ENCODE assay signal across 13 cellular contexts in the genomic region with DNA sequence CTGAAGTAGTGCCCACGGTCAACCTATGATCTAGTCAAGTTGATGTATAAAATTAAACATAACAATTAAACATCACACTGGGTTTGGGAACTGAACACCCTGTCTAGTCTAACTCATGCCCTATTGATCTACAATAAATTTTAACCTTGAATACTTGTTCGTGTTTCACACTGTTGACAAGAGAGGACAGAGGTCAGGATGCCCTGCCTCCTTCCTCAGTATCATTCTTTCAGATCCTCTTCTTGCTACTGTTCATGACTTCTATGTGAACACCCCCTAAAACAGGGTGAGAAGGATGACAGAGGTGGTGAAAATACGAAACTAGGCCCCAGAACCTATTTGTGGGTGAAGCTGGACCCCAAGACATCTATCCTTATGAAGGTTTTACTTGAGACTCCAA.
"Had no signal": no experiment of that assay in that cellular context is flagged by ENCODE, and none has a peak within 500 bp of the region (broad histone marks: within the 10 kb centered on the region; RNA-seq: fewer than 3 reads in every experiment).

No MANE protein-coding gene starts in this region.

- H3K4me3 Mint-ChIP-seq: activated T-helper 1 cell treated with anti-CD3 and anti-CD28 coated beads, Interleukin-12 subunit alpha, Interleukin-12 subunit beta, Interleukin-2, Interleukin-4 antibody, amounts not matched to agents 30 ng/mL and 10 ng/mL and 1 ng/mL, durations not matched to agents 14 hours and 24 hours and 36 hours; naive B cell; stimulated activated naive B cell treated with anti-CD40 and anti-IgM and Interleukin-4, amounts not matched to agents 10 μg/mL and 1 μg/mL and 100 μg/mL, for 72 hours; WTC11 had no signal

- H3K36me3 Mint-ChIP-seq: naive B cell; stimulated activated naive B cell treated with anti-CD40 and anti-IgM and Interleukin-4, amounts not matched to agents 10 μg/mL and 1 μg/mL and 100 μg/mL, for 72 hours had no signal

- ATAC-seq: WTC11 had no signal

- H3K9me3 Mint-ChIP-seq: activated T-helper 1 cell treated with anti-CD3 and anti-CD28 coated beads, Interleukin-12 subunit alpha, Interleukin-12 subunit beta, Interleukin-2, Interleukin-4 antibody, amounts not matched to agents 30 ng/mL and 10 ng/mL and 1 ng/mL, durations not matched to agents 14 hours and 24 hours and 36 hours; naive B cell; stimulated activated naive B cell treated with anti-CD40 and anti-IgM and Interleukin-4, amounts not matched to agents 10 μg/mL and 1 μg/mL and 100 μg/mL, for 72 hours had no signal

- H3K4me1 Mint-ChIP-seq: naive B cell; stimulated activated naive B cell treated with anti-CD40 and anti-IgM and Interleukin-4, amounts not matched to agents 10 μg/mL and 1 μg/mL and 100 μg/mL, for 72 hours had no signal

- H3K4me1 ChIP-seq: breast epithelium, vagina had no signal

- H3K27me3 ChIP-seq: breast epithelium, tibial nerve, vagina had no signal

- H3K4me3 ChIP-seq: breast epithelium, lung, skin epidermis, tibial nerve, vagina had no signal

- H3K9me3 ChIP-seq: breast epithelium, tibial nerve, vagina had no signal

- H3K27ac ChIP-seq: breast epithelium, skin epidermis, tibial nerve, vagina had no signal

- H3K36me3 ChIP-seq: breast epithelium, tibial nerve, vagina had no signal

- H3K27me3 Mint-ChIP-seq: naive B cell; stimulated activated naive B cell treated with anti-CD40 and anti-IgM and Interleukin-4, amounts not matched to agents 10 μg/mL and 1 μg/mL and 100 μg/mL, for 72 hours had no signal

- DNase-seq: activated CD4-positive, alpha-beta T cell treated with anti-CD3 and anti-CD28 coated beads for 48 hours; activated naive CD4-positive, alpha-beta T cell; aorta; hypothalamus; naive B cell; stimulated activated naive B cell treated with anti-CD40 and anti-IgM and Interleukin-4, amounts not matched to agents 10 μg/mL and 1 μg/mL and 100 μg/mL, for 72 hours had no signal

- H3K27ac Mint-ChIP-seq: activated T-helper 1 cell treated with anti-CD3 and anti-CD28 coated beads, Interleukin-12 subunit alpha, Interleukin-12 subunit beta, Interleukin-2, Interleukin-4 antibody, amounts not matched to agents 30 ng/mL and 10 ng/mL and 1 ng/mL, durations not matched to agents 14 hours and 24 hours and 36 hours; naive B cell; stimulated activated naive B cell treated with anti-CD40 and anti-IgM and Interleukin-4, amounts not matched to agents 10 μg/mL and 1 μg/mL and 100 μg/mL, for 72 hours; WTC11 had no signal
